25 cellular contexts compared by ENCODE assay signal in the genomic region with DNA sequence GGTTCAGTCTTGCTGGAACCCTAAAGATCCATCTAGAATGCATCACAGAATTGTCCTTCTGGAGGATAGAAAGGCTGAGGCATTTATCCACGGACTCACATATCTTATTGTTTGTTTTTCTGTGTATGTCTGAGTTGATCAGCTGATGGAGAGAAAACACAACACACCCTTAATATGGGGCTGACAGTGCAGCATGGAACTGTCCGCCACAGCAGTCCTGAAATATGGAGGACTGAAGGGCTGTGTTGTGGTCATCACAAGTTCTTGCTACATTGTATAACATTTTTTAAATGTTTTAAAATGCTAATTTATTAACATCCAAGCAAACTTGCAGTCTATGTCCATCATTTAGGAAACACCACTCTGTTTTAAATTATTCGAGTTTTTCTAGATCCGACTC.
DNase-seq lines count a peak whose midpoint lies in the region; ATAC-seq and TF ChIP-seq lines count a peak whose summit lies in the region.
"Had no signal": no experiment of that assay in that cellular context is flagged by ENCODE, and none has a peak within 500 bp of the region (broad histone marks: within the 10 kb centered on the region; RNA-seq: fewer than 3 reads in every experiment).

No MANE protein-coding gene starts in this region.

- ATAC-seq in HG02970 (IDR thresholded peaks at IDR 0.05; ENCODE audit: low FRiP score, unreplicated experiment), result no peak
- ATAC-seq: activated T-helper 17 cell treated with anti-CD3 and anti-CD28 coated beads, Interleukin-2, amount 50 U/mL, for 72 hours; naive thymus-derived CD4-positive, alpha-beta T cell; Right ventricle myocardium inferior; stimulated activated effector memory CD8-positive, alpha-beta T cell treated with anti-CD3 and anti-CD28 coated beads, Interleukin-12 subunit alpha, Interleukin-12 subunit beta, amount 100 ng/mL, for 72 hours had no signal

- H3K36me3 Mint-ChIP-seq in endothelial cell (ENCODE audit: low read depth, unreplicated experiment), result no peaks in the 10 kb centered on the region
- no peaks in the 10 kb centered on the region for H3K36me3 Mint-ChIP-seq in nephron progenitor cell (ENCODE audit: low read depth)
- H3K36me3 Mint-ChIP-seq: activated naive CD4-positive, alpha-beta T cell treated with anti-CD3 and anti-CD28 coated beads, Interleukin-2, amount 50 U/mL, for 24 hours; mesothelial cell of epicardium; naive thymus-derived CD4-positive, alpha-beta T cell; stimulated activated effector memory CD8-positive, alpha-beta T cell treated with anti-CD3 and anti-CD28 coated beads, Interleukin-12 subunit alpha, Interleukin-12 subunit beta, amount 100 ng/mL, for 72 hours had no signal

- H3K4me1 Mint-ChIP-seq in endothelial cell (ENCODE audit: unreplicated experiment), result no peaks in the 10 kb centered on the region
- peaks cover 4% of the 10 kb centered on the region for H3K4me1 Mint-ChIP-seq in nephron progenitor cell
- H3K4me1 Mint-ChIP-seq: activated CD4-positive, alpha-beta memory T cell treated with anti-CD3 and anti-CD28 coated beads, Interleukin-2, amount 10 ng/mL, durations not matched to agents 7 days and 5 days; activated naive CD4-positive, alpha-beta T cell treated with anti-CD3 and anti-CD28 coated beads, Interleukin-2, amount 50 U/mL, for 24 hours; activated T-helper 17 cell treated with anti-CD3 and anti-CD28 coated beads, Interleukin-2, amount 50 U/mL, for 72 hours; mesothelial cell of epicardium; naive thymus-derived CD4-positive, alpha-beta T cell; stimulated activated effector memory CD8-positive, alpha-beta T cell treated with anti-CD3 and anti-CD28 coated beads, Interleukin-12 subunit alpha, Interleukin-12 subunit beta, amount 100 ng/mL, for 72 hours had no signal

- DNase-seq in Caki2 (ENCODE audit: low read depth) (peak; percentile 8), LHCN-M2 (ENCODE audit: low read depth) (peak; percentile 43), endothelial cell (ENCODE audit: low spot score) (peak; percentile 33), nephron progenitor cell (peak; percentile 58), NCI-H2029 treated with DMSO at 0.1 percent for 48 hours (lab: John Stamatoyannopoulos, UW) (no peak), activated gamma-delta T cell treated with Interleukin-2 at 50 U/mL for 16 hours (no peak), anterior cingulate cortex (lab: John Stamatoyannopoulos, UW) (no peak)
- DNase-seq: activated CD4-positive, alpha-beta memory T cell treated with anti-CD3 and anti-CD28 coated beads, Interleukin-2, amount 10 ng/mL, durations not matched to agents 7 days and 5 days; activated CD4-positive, CD25-positive, alpha-beta regulatory T cell treated with anti-CD3 and anti-CD28 coated beads, Interleukin-2, amount 50 U/mL, for 72 hours; activated CD8-positive, alpha-beta memory T cell treated with anti-CD3 and anti-CD28 coated beads, Interleukin-2, amount 50 U/mL, for 4 hours; amygdala; hypothalamus; IMR-90; left ventricle myocardium inferior; naive thymus-derived CD4-positive, alpha-beta T cell; NCI-H1092 treated with DMSO at 0.1 percent for 48 hours; NCI-H2081; NCI-H526 treated with DMSO at 0.1 percent for 48 hours; transverse colon had no signal

- H3K9me3 Mint-ChIP-seq in endothelial cell (ENCODE audit: unreplicated experiment) (no peaks in the 10 kb centered on the region), nephron progenitor cell (peaks cover 12% of the 10 kb centered on the region)
- H3K9me3 Mint-ChIP-seq: mesothelial cell of epicardium had no signal

- in situ Hi-C loops in Caki2 (cut with HindIII; ENCODE audit: low pct_unique_long_range_greater_than_20kb, low sequenced_read_pairs), result no loop called here

- H3K4me3 Mint-ChIP-seq in endothelial cell (ENCODE audit: unreplicated experiment), result no peak overlapping the region
- no peak overlapping the region for H3K4me3 Mint-ChIP-seq in nephron progenitor cell
- H3K4me3 Mint-ChIP-seq: activated CD4-positive, alpha-beta memory T cell treated with anti-CD3 and anti-CD28 coated beads, Interleukin-2, amount 10 ng/mL, durations not matched to agents 7 days and 5 days; activated naive CD4-positive, alpha-beta T cell treated with anti-CD3 and anti-CD28 coated beads, Interleukin-2, amount 50 U/mL, for 24 hours; activated T-helper 17 cell treated with anti-CD3 and anti-CD28 coated beads, Interleukin-2, amount 50 U/mL, for 72 hours; mesothelial cell of epicardium; naive thymus-derived CD4-positive, alpha-beta T cell; stimulated activated effector memory CD8-positive, alpha-beta T cell treated with anti-CD3 and anti-CD28 coated beads, Interleukin-12 subunit alpha, Interleukin-12 subunit beta, amount 100 ng/mL, for 72 hours had no signal

- H3K27ac Mint-ChIP-seq in endothelial cell (ENCODE audit: unreplicated experiment), result no peak overlapping the region
- no peak overlapping the region for H3K27ac Mint-ChIP-seq in nephron progenitor cell
- H3K27ac Mint-ChIP-seq: activated CD4-positive, alpha-beta memory T cell treated with anti-CD3 and anti-CD28 coated beads, Interleukin-2, amount 10 ng/mL, durations not matched to agents 7 days and 5 days; activated naive CD4-positive, alpha-beta T cell treated with anti-CD3 and anti-CD28 coated beads, Interleukin-2, amount 50 U/mL, for 24 hours; activated T-helper 17 cell treated with anti-CD3 and anti-CD28 coated beads, Interleukin-2, amount 50 U/mL, for 72 hours; mesothelial cell of epicardium; naive thymus-derived CD4-positive, alpha-beta T cell; stimulated activated effector memory CD8-positive, alpha-beta T cell treated with anti-CD3 and anti-CD28 coated beads, Interleukin-12 subunit alpha, Interleukin-12 subunit beta, amount 100 ng/mL, for 72 hours had no signal

- TF ChIP-seq CTCF in endothelial cell (IDR thresholded peaks at IDR 0.05; ENCODE audit: unreplicated experiment), result no peak
- TF ChIP-seq CTCF in nephron progenitor cell (IDR thresholded peaks at IDR 0.05), result no peak

- H3K27me3 Mint-ChIP-seq in endothelial cell (ENCODE audit: unreplicated experiment), result no peaks in the 10 kb centered on the region
- H3K27me3 Mint-ChIP-seq in nephron progenitor cell (ENCODE audit: low read depth, poor library complexity), result peaks cover 7% of the 10 kb centered on the region
- H3K27me3 Mint-ChIP-seq: activated CD4-positive, alpha-beta memory T cell treated with anti-CD3 and anti-CD28 coated beads, Interleukin-2, amount 10 ng/mL, durations not matched to agents 7 days and 5 days; activated T-helper 17 cell treated with anti-CD3 and anti-CD28 coated beads, Interleukin-2, amount 50 U/mL, for 72 hours had no signal

Comparison
In these comparisons a context has a peak if more than half of its experiments do, and no peak if none do; other contexts are left out.
1. DNase-seq: peak in Caki2 (single experiment), LHCN-M2 (single experiment), endothelial cell (single experiment) and nephron progenitor cell (single experiment); none in NCI-H2029 treated with DMSO at 0.1 percent for 48 hours (single experiment), activated gamma-delta T cell treated with Interleukin-2 at 50 U/mL for 16 hours (single experiment) and anterior cingulate cortex (0 of 58).